13 cellular contexts compared by ENCODE assay signal in genomic region chr1:176241385-176242015, GRCh38. TPM values are rescaled to one million over a fixed set of nuclear protein-coding genes. Genes with fewer than 3 reads are reported as not detected.
DNase-seq lines count a peak whose midpoint lies in the region; ATAC-seq lines count a peak whose summit lies in the region.
"Had no signal": no experiment of that assay in that cellular context is flagged by ENCODE, and none has a peak within 500 bp of the region (broad histone marks: within the 10 kb centered on the region; RNA-seq: fewer than 3 reads in every experiment).

No MANE protein-coding gene starts in this region.

- H3K9me3 ChIP-seq in HUES48 (ENCODE audit: control insufficient read depth, insufficient read depth, low read length): no peaks in the 10 kb centered on the region
- no peaks in the 10 kb centered on the region for H3K9me3 ChIP-seq in mesenchymal stem cell (ENCODE audit: control insufficient read depth, low read length)

- no peaks in the 10 kb centered on the region for H3K27me3 ChIP-seq in HUES48 (ENCODE audit: control insufficient read depth, insufficient read depth, low read length)
- no peaks in the 10 kb centered on the region for H3K27me3 ChIP-seq in mesenchymal stem cell (ENCODE audit: control insufficient read depth in 1 of 2, insufficient read depth in 1 of 2, low read length in 2 of 2)

- H4K91ac ChIP-seq in mesenchymal stem cell (ENCODE audit: low read length): no peak overlapping the region

- H3K23ac ChIP-seq in mesenchymal stem cell (ENCODE audit: low read length in 2 of 2): no peak overlapping the region

- no peak overlapping the region for H2BK15ac ChIP-seq in mesenchymal stem cell (ENCODE audit: low read depth, poor library complexity, severe bottlenecking)

- H3K9ac ChIP-seq in HUES48 (ENCODE audit: low read depth, low read length): no peak overlapping the region; the same call in 1 of the 2 replicates
- H3K9ac ChIP-seq in mesenchymal stem cell (ENCODE audit: low read length): peak overlapping the region; percentile 77

- no peak overlapping the region for H3K4ac ChIP-seq in mesenchymal stem cell (ENCODE audit: low read depth in 1 of 2, low read length in 2 of 2)

- H2BK12ac ChIP-seq in mesenchymal stem cell (ENCODE audit: low read length in 2 of 2): no peak overlapping the region

- no peak overlapping the region for H3K4me2 ChIP-seq in mesenchymal stem cell (ENCODE audit: low read length, poor library complexity, severe bottlenecking)

- H3K4me3 ChIP-seq in HUES48 (ENCODE audit: low read depth, low read length): no peak overlapping the region
- no peak overlapping the region for H3K4me3 ChIP-seq in mesenchymal stem cell (ENCODE audit: insufficient read depth in 1 of 2, low read depth in 1 of 2, low read length in 2 of 2)

- no peak overlapping the region for H4K8ac ChIP-seq in mesenchymal stem cell (ENCODE audit: low read length)

- no peak overlapping the region for H3K14ac ChIP-seq in mesenchymal stem cell (ENCODE audit: low read length in 2 of 2)

- DNase-seq in DMS53 (lab: John Stamatoyannopoulos, UW) (peak; percentile 84), amniotic stem cell (lab: John Stamatoyannopoulos, UW) (peak; percentile 22), mesenchymal stem cell (peak; percentile 90), Right ventricle myocardium superior (no peak), amygdala (lab: John Stamatoyannopoulos, UW) (no peak), NCI-H1417 (lab: John Stamatoyannopoulos, UW) (no peak), putamen (ENCODE audit: low spot score) (no peak)
- DNase-seq: activated gamma-delta T cell; hypothalamus; Kasumi-1; posterior cingulate gyrus; stimulated activated naive CD4-positive, alpha-beta T cell treated with Interleukin-2 at 50 U/mL for 16 hours had no signal

- H3K36me3 ChIP-seq in HUES48 (ENCODE audit: control insufficient read depth, insufficient read depth, low read length): no peaks in the 10 kb centered on the region
- no peaks in the 10 kb centered on the region for H3K36me3 ChIP-seq in mesenchymal stem cell (ENCODE audit: control insufficient read depth in 1 of 2, insufficient read depth in 2 of 2, low read depth in 1 of 2, low read length in 2 of 2)

- H3K4me1 ChIP-seq in HUES48 (ENCODE audit: control insufficient read depth, insufficient read depth, low read length) (peaks cover 17% of the 10 kb centered on the region; the same call in 1 of the 2 replicates), mesenchymal stem cell (ENCODE audit: control insufficient read depth, insufficient read depth, low read depth, low read length) (no peaks in the 10 kb centered on the region)

- H2AK5ac ChIP-seq in mesenchymal stem cell (ENCODE audit: low read length, severe bottlenecking): no peak overlapping the region

- no peaks in the 10 kb centered on the region for H3K79me1 ChIP-seq in mesenchymal stem cell (replicated peaks; ENCODE audit: low read length, poor library complexity, severe bottlenecking)

- ATAC-seq in Right ventricle myocardium superior (ENCODE audit: poor library complexity): no peak

- intact Hi-C loops in Right ventricle myocardium superior (cut with DNase I): no loop called here

- H3K27ac ChIP-seq in HUES48 (ENCODE audit: low read depth, low read length) (peak overlapping the region; percentile 24), mesenchymal stem cell (ENCODE audit: low read length, poor library complexity, severe bottlenecking) (no peak overlapping the region)

- H3K18ac ChIP-seq in mesenchymal stem cell (ENCODE audit: low read depth in 1 of 2, low read length in 2 of 2): no peak overlapping the region

- no peak overlapping the region for H2BK5ac ChIP-seq in mesenchymal stem cell (ENCODE audit: low read depth, low read length, poor library complexity, severe bottlenecking)

- H2BK120ac ChIP-seq in mesenchymal stem cell (ENCODE audit: low read depth, low read length): no peak overlapping the region

- 0% methylated on average over 1 of the region's 2 CpGs for whole genome bisulfite sequencing in mesenchymal stem cell

- H2AFZ ChIP-seq in mesenchymal stem cell (ENCODE audit: low read depth, low read length): no peak overlapping the region

RNA-seq across cellular contexts. Expression of gene COP1, which starts 34.4 kb away (rescaled TPM):
- polyA plus RNA-seq in mesenchymal stem cell (2013, experiment 1 of 2): 22.1 TPM
- polyA plus RNA-seq in mesenchymal stem cell (2013, experiment 2 of 2): 22.7 TPM
- 20.5 TPM for total RNA-seq in Right ventricle myocardium superior

Comparison
In these comparisons a context has a peak if more than half of its experiments do, and no peak if none do; other contexts are left out.
1. DNase-seq: peak in DMS53 (single experiment), amniotic stem cell (single experiment) and mesenchymal stem cell (single experiment); none in Right ventricle myocardium superior (single experiment), amygdala (0 of 56), NCI-H1417 (0 of 3) and putamen (single experiment).